Comparison of ENCODE assay signal across 17 cellular contexts in genomic region chr12:88876867-88877266, GRCh38.
DNase-seq lines count a peak whose midpoint lies in the region; ATAC-seq and TF ChIP-seq lines count a peak whose summit lies in the region.
"Had no signal": no experiment of that assay in that cellular context is flagged by ENCODE, and none has a peak within 500 bp of the region (broad histone marks: within the 10 kb centered on the region; RNA-seq: fewer than 3 reads in every experiment).

No MANE protein-coding gene starts in this region.

- H3K4me1 ChIP-seq in RWPE2 (ENCODE audit: insufficient read depth, poor library complexity, severe bottlenecking), result no peaks in the 10 kb centered on the region
- H3K4me1 ChIP-seq in sigmoid colon, result no peaks in the 10 kb centered on the region
- H3K4me1 ChIP-seq: A549 had no signal

- H3K36me3 Mint-ChIP-seq in HFFc6 (ENCODE audit: low read depth), result peaks cover 5% of the 10 kb centered on the region

- no peak for TF ChIP-seq POLR2A in sigmoid colon (IDR thresholded peaks at IDR 0.05)

- DNase-seq in AG10803 (ENCODE audit: low read depth), result peak; percentile 54
- DNase-seq in HFFc6, result peak; percentile 21
- DNase-seq in RWPE2 (ENCODE audit: low spot score), result no peak
- peak; percentile 13 for DNase-seq in fibroblast of villous mesenchyme (ENCODE audit: low read depth)
- DNase-seq in sigmoid colon, result no peak
- DNase-seq in stimulated activated CD4-positive, alpha-beta T cell treated with anti-CD3 and anti-CD28 coated beads, Interleukin-4, amount 100 ng/mL, for 24 hours, result no peak
- DNase-seq: C1 segment of cervical spinal cord, DND-41, NCI-H1436 treated with DMSO at 0.1 percent for 48 hours, NCI-H2029 treated with DMSO at 0.1 percent for 48 hours, NCI-H2171 treated with DMSO at 0.1 percent for 48 hours, NCI-H510A, NCI-H82, SHP77 had no signal

- H3K36me3 ChIP-seq in RWPE2 (ENCODE audit: low read depth) (no peaks in the 10 kb centered on the region), sigmoid colon (no peaks in the 10 kb centered on the region)

- H3K4me3 ChIP-seq in AG10803 (ENCODE audit: low read length) (no peak overlapping the region), RWPE2 (ENCODE audit: severe bottlenecking) (no peak overlapping the region), fibroblast of villous mesenchyme (ENCODE audit: low read depth, low read length) (no peak overlapping the region), sigmoid colon (no peak overlapping the region)
- H3K4me3 ChIP-seq: A549 had no signal

- no peak overlapping the region; the same call in 1 of the 2 replicates for H3K27ac Mint-ChIP-seq in HFFc6

- intact Hi-C loops in sigmoid colon (cut with DNase I), result no loop called here

- H3K27me3 ChIP-seq in RWPE2 (ENCODE audit: insufficient read depth, poor library complexity, severe bottlenecking) (no peaks in the 10 kb centered on the region), sigmoid colon (no peaks in the 10 kb centered on the region)

- H3K27ac ChIP-seq in RWPE2 (ENCODE audit: poor library complexity, severe bottlenecking) (no peak overlapping the region), sigmoid colon (no peak overlapping the region)
- H3K27ac ChIP-seq: A549 had no signal

- no peak for TF ChIP-seq EP300 in sigmoid colon (IDR thresholded peaks at IDR 0.05)

- H3K9me3 ChIP-seq in RWPE2 (ENCODE audit: severe bottlenecking) (no peaks in the 10 kb centered on the region), sigmoid colon (no peaks in the 10 kb centered on the region)
- H3K9me3 ChIP-seq: A549 had no signal

- no peak for TF ChIP-seq CTCF in AG10803 (conservative IDR thresholded peaks at IDR 0.05; ENCODE audit: low read length)
- TF ChIP-seq CTCF in HFFc6 (IDR thresholded peaks at IDR 0.05), result no peak
- TF ChIP-seq CTCF in RWPE2 (IDR thresholded peaks at IDR 0.05; ENCODE audit: poor library complexity, severe bottlenecking), result no peak
- no peak for TF ChIP-seq CTCF in fibroblast of villous mesenchyme (IDR thresholded peaks at IDR 0.05; ENCODE audit: insufficient read depth, low read depth, low read length)
- no peak for TF ChIP-seq CTCF in sigmoid colon (IDR thresholded peaks at IDR 0.05)

- peaks cover 5% of the 10 kb centered on the region for H3K9me3 Mint-ChIP-seq in HFFc6

- no peaks in the 10 kb centered on the region; the same call in 1 of the 2 replicates for H3K27me3 Mint-ChIP-seq in HFFc6 (ENCODE audit: insufficient read depth)

- peak; percentile 38; the same call in 2 of the 3 replicates for ATAC-seq in RWPE2 (ENCODE audit: low read depth)
- no peak for ATAC-seq in HG02981 (IDR thresholded peaks at IDR 0.05; ENCODE audit: unreplicated experiment)
- no peak for ATAC-seq in GM19395 (IDR thresholded peaks at IDR 0.05; ENCODE audit: unreplicated experiment)
- ATAC-seq: A549 had no signal

- peaks cover 11% of the 10 kb centered on the region for H3K4me1 Mint-ChIP-seq in HFFc6 (ENCODE audit: low read depth)

- WGBS in sigmoid colon, 2 donors, result 87 to 93% methylated on average over 2 of the region's 2 CpGs

- no peak overlapping the region for H3K4me3 Mint-ChIP-seq in HFFc6

Comparison
In these comparisons a context has a peak if more than half of its experiments do, and no peak if none do; other contexts are left out.
1. DNase-seq: peak in AG10803 (single experiment), HFFc6 (single experiment) and fibroblast of villous mesenchyme (single experiment); none in RWPE2 (single experiment), sigmoid colon (single experiment) and stimulated activated CD4-positive, alpha-beta T cell treated with anti-CD3 and anti-CD28 coated beads, Interleukin-4, amount 100 ng/mL, for 24 hours (single experiment).